In the genomic region with DNA sequence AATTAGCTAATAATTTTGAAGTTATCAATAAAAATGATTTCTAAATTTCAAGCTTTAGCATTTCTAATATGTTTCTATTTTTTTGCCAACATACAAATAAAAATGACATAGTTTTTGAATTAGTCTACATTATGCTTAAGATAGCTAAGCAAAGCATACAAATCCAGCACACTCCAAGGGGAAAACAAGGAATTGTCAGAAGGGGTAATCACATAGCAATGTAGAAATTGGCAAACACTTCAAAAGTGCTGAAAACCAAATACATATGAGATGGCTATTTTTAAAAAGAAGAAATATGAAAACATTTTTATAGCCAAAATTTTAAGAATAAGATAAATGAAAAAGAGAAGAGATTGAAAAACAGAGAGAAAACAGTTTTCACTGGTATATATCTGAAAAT, we compare ENCODE assay signal across 18 cellular contexts.
DNase-seq lines count a peak whose midpoint lies in the region; ATAC-seq, FAIRE-seq and TF ChIP-seq lines count a peak whose summit lies in the region.
"Had no signal": no experiment of that assay in that cellular context is flagged by ENCODE, and none has a peak within 500 bp of the region (broad histone marks: within the 10 kb centered on the region; RNA-seq: fewer than 3 reads in every experiment).

No MANE protein-coding gene starts in this region.

- peaks cover 6% of the 10 kb centered on the region; the same call in 1 of the 2 replicates for H3K4me1 ChIP-seq in PC-3 (ENCODE audit: insufficient read depth, low read length)
- H3K4me1 ChIP-seq in psoas muscle, result no peaks in the 10 kb centered on the region
- H3K4me1 ChIP-seq: BLaER1 had no signal

- CTCF ChIA-PET in PC-3 (lab: Charles Lee), result no interaction called here

- H2AFZ ChIP-seq in PC-3 (ENCODE audit: low read length), result 0 out of 2 replicates have a peak overlapping the region, but pooled peaks have one; percentile 20

- no peak overlapping the region for H3K9ac ChIP-seq in PC-3 (ENCODE audit: low read length)
- H3K9ac ChIP-seq: BLaER1 had no signal

- H3K79me2 ChIP-seq in PC-3 (ENCODE audit: low read length), result no peaks in the 10 kb centered on the region

- H3F3A ChIP-seq in PC-3 (ENCODE audit: low read length, unreplicated experiment), result no peaks in the 10 kb centered on the region

- POLR2A ChIA-PET in PC-3 (lab: Charles Lee; ENCODE audit: unreplicated experiment), result no interaction called here

- no TSS peak for BruUV-seq in PC-3 (replicated peaks; lab: Mats Ljungman, UMichigan)

- no peak for TF ChIP-seq CTCF in AG10803 (conservative IDR thresholded peaks at IDR 0.05; ENCODE audit: low read length)
- no peak for TF ChIP-seq CTCF in PC-3 (conservative IDR thresholded peaks at IDR 0.05; ENCODE audit: low read depth, low read length)
- no peak for TF ChIP-seq CTCF in psoas muscle (IDR thresholded peaks at IDR 0.05)

- no peaks in the 10 kb centered on the region for H3K9me3 ChIP-seq in PC-3 (ENCODE audit: low read length)
- no peaks in the 10 kb centered on the region for H3K9me3 ChIP-seq in psoas muscle
- H3K9me3 ChIP-seq: BLaER1, Caco-2 had no signal

- H3K27ac ChIP-seq in PC-3 (ENCODE audit: low read length) (no peak overlapping the region), psoas muscle (no peak overlapping the region)
- H3K27ac ChIP-seq: BLaER1 had no signal

- ATAC-seq in PC-3 (no peak), HG03196 (IDR thresholded peaks at IDR 0.05; ENCODE audit: unreplicated experiment) (no peak), psoas muscle (no peak)

- peak; percentile 84 for FAIRE-seq in endometrium (lab: Jason Lieb, UNC)

- H3K27me3 ChIP-seq in PC-3 (ENCODE audit: low read length), result no peaks in the 10 kb centered on the region
- H3K27me3 ChIP-seq in psoas muscle (ENCODE audit: insufficient read depth in 3 of 3, low read length in 2 of 3), result no peaks in the 10 kb centered on the region
- H3K27me3 ChIP-seq: BLaER1 had no signal

- no peak overlapping the region for H3K4me3 ChIP-seq in AG10803 (ENCODE audit: low read length)
- H3K4me3 ChIP-seq in PC-3 (ENCODE audit: low read length), result no peak overlapping the region
- no peak overlapping the region for H3K4me3 ChIP-seq in psoas muscle
- H3K4me3 ChIP-seq: BLaER1 had no signal

- H4K20me1 ChIP-seq in PC-3 (ENCODE audit: low read length), result no peaks in the 10 kb centered on the region
- H4K20me1 ChIP-seq: BLaER1 had no signal

- DNase-seq in AG10803 (ENCODE audit: low read depth) (peak; percentile 68), PC-3 (no peak), fibroblast of the conjunctiva (ENCODE audit: low read depth) (peak; percentile 13), mesenteric fat pad (ENCODE audit: low spot score) (no peak), psoas muscle (no peak)
- DNase-seq in activated naive CD4-positive, alpha-beta T cell (lab: John Stamatoyannopoulos, UW), result no peak
- DNase-seq: ACHN; AML-193; Caco-2; CD8-positive, alpha-beta memory T cell; DND-41; GDM1; HCEC 1CT; HFFc6; IMR-90 had no signal

- H3K36me3 ChIP-seq in PC-3 (ENCODE audit: low read depth, low read length), result no peaks in the 10 kb centered on the region
- H3K36me3 ChIP-seq in psoas muscle (ENCODE audit: insufficient read depth in 1 of 2, low read depth in 1 of 2), result no peaks in the 10 kb centered on the region
- H3K36me3 ChIP-seq: BLaER1 had no signal

- H3K4me2 ChIP-seq in PC-3 (ENCODE audit: low read length), result no peak overlapping the region
- H3K4me2 ChIP-seq: BLaER1 had no signal

- intact Hi-C loops in PC-3 (cut with micrococcal nuclease) (no loop called here), psoas muscle (cut with DNase I) (no loop called here)

- no peaks in the 10 kb centered on the region for H3K9me2 ChIP-seq in PC-3 (replicated peaks; ENCODE audit: low read length)

Comparison
In these comparisons a context has a peak if more than half of its experiments do, and no peak if none do; other contexts are left out.
1. DNase-seq: peak in AG10803 (single experiment) and fibroblast of the conjunctiva (single experiment); none in PC-3 (single experiment), mesenteric fat pad (single experiment), activated naive CD4-positive, alpha-beta T cell (0 of 4) and psoas muscle (0 of 2).